In the genomic region with DNA sequence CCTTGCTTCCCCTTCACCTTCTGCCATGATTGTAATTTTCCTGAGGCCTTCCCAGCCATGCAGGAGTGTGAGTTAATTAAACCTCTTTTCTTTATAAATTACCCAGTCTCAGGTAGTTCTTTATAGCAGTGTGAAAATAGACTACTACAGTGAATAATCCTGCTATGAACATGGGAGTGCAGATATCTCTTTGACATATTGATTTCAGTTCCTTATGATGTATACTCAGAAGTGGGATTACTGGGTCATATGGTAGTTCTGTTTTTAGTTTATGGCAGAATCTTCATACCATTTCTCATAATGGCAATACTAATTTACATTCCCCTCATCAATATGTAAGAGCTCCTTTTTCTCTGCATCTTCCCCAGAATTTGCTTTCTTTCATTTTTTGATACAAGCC, we compare ENCODE assay signal across 36 cellular contexts. TPM values are rescaled to one million over a fixed set of nuclear protein-coding genes. Genes with fewer than 3 reads are reported as not detected.
"Had no signal": no experiment of that assay in that cellular context is flagged by ENCODE, and none has a peak within 500 bp of the region (broad histone marks: within the 10 kb centered on the region; RNA-seq: fewer than 3 reads in every experiment).

No MANE protein-coding gene starts in this region.

- DNase-seq: activated effector memory CD4-positive, alpha-beta T cell treated with anti-CD3 and anti-CD28 coated beads, Interleukin-2, amount 50 U/mL, for 16 hours; activated effector memory CD4-positive, alpha-beta T cell treated with Interleukin-2 at 50 U/mL for 16 hours; activated gamma-delta T cell; activated gamma-delta T cell treated with Interleukin-2 at 50 U/mL for 16 hours; activated naive CD4-positive, alpha-beta T cell; activated naive CD4-positive, alpha-beta T cell treated with anti-CD3 and anti-CD28 coated beads for 36 hours; activated naive CD4-positive, alpha-beta T cell treated with anti-CD3 and anti-CD28 coated beads, Interleukin-2, amount 10 ng/mL, durations not matched to agents 7 days and 5 days; activated naive CD4-positive, alpha-beta T cell treated with anti-CD3 and anti-CD28 coated beads, Interleukin-2, amount 50 U/mL, for 16 hours; activated naive CD4-positive, alpha-beta T cell treated with Interleukin-2 at 50 U/mL for 16 hours; activated naive CD8-positive, alpha-beta T cell treated with anti-CD3 and anti-CD28 coated beads for 36 hours; activated naive CD8-positive, alpha-beta T cell treated with anti-CD3 and anti-CD28 coated beads, Interleukin-2, amount 10 ng/mL, durations not matched to agents 7 days and 5 days; activated naive CD8-positive, alpha-beta T cell treated with anti-CD3 and anti-CD28 coated beads, Interleukin-2, amount 50 U/mL, for 24 hours; activated T-cell treated with anti-CD3 and anti-CD28 coated beads, Interleukin-2, amount 50 U/mL, for 1 hour; activated T-cell treated with anti-CD3 and anti-CD28 coated beads, Interleukin-2, amount 50 U/mL, for 24 hours; activated T-cell treated with anti-CD3 and anti-CD28 coated beads, Interleukin-2, amount 50 U/mL, for 4 hours; activated T-cell treated with anti-CD3 and anti-CD28 coated beads, Interleukin-2, amount 50 U/mL, for 48 hours; activated T-cell treated with anti-CD3 and anti-CD28 coated beads, Interleukin-2, amount 50 U/mL, for 72 hours; adrenal gland; amniotic stem cell; amygdala; anterior cingulate cortex; aorta; body of pancreas; brain microvascular endothelial cell; caudate nucleus; central memory CD4-positive, alpha-beta T cell; cerebellar nuclear complex had no signal

- H3K27me3 Mint-ChIP-seq: activated naive CD4-positive, alpha-beta T cell treated with anti-CD3 and anti-CD28 coated beads, Interleukin-2, amount 10 ng/mL, durations not matched to agents 7 days and 5 days; activated naive CD4-positive, alpha-beta T cell treated with anti-CD3 and anti-CD28 coated beads, Interleukin-2, amount 50 U/mL, for 24 hours; activated naive CD8-positive, alpha-beta T cell; activated naive CD8-positive, alpha-beta T cell treated with anti-CD3 and anti-CD28 coated beads for 36 hours; activated naive CD8-positive, alpha-beta T cell treated with anti-CD3 and anti-CD28 coated beads, Interleukin-2, amount 50 U/mL, for 24 hours; activated T-cell treated with anti-CD3 and anti-CD28 coated beads, Interleukin-2, amount 50 U/mL, for 24 hours; central memory CD8-positive, alpha-beta T cell had no signal

- H3K27ac Mint-ChIP-seq: activated naive CD4-positive, alpha-beta T cell treated with anti-CD3 and anti-CD28 coated beads for 36 hours; activated naive CD4-positive, alpha-beta T cell treated with anti-CD3 and anti-CD28 coated beads, Interleukin-2, amount 10 ng/mL, durations not matched to agents 7 days and 5 days; activated naive CD4-positive, alpha-beta T cell treated with anti-CD3 and anti-CD28 coated beads, Interleukin-2, amount 50 U/mL, for 24 hours; activated naive CD4-positive, alpha-beta T cell treated with anti-CD3 and anti-CD28 coated beads, Interleukin-2, amount 50 U/mL, for 72 hours; activated naive CD8-positive, alpha-beta T cell; activated naive CD8-positive, alpha-beta T cell treated with anti-CD3 and anti-CD28 coated beads for 36 hours; activated naive CD8-positive, alpha-beta T cell treated with anti-CD3 and anti-CD28 coated beads, Interleukin-2, amount 10 ng/mL, durations not matched to agents 7 days and 5 days; activated naive CD8-positive, alpha-beta T cell treated with anti-CD3 and anti-CD28 coated beads, Interleukin-2, amount 50 U/mL, for 24 hours; activated T-cell treated with anti-CD3 and anti-CD28 coated beads, Interleukin-2, amount 50 U/mL, for 24 hours; activated T-cell treated with anti-CD3 and anti-CD28 coated beads, Interleukin-2, amount 50 U/mL, for 72 hours; activated T-helper 1 cell treated with anti-CD3 and anti-CD28 coated beads, Interleukin-12 subunit alpha, Interleukin-12 subunit beta, Interleukin-2, Interleukin-4 antibody, amounts not matched to agents 30 ng/mL and 10 ng/mL and 1 ng/mL, durations not matched to agents 14 hours and 24 hours and 36 hours; activated T-helper 2 cell treated with anti-CD3 and anti-CD28 coated beads, Interferon-gamma antibody, Interleukin-2, Interleukin-4, amounts not matched to agents 10 μg/mL and 5 μg/mL and 100 μg/mL, durations not matched to agents 14 hours and 24 hours and 36 hours; brain had no signal

- ATAC-seq: activated naive CD8-positive, alpha-beta T cell treated with anti-CD3 and anti-CD28 coated beads, Interleukin-2, amount 50 U/mL, for 24 hours; activated T-cell treated with anti-CD3 and anti-CD28 coated beads, Interleukin-2, amount 50 U/mL, for 4 hours; body of pancreas had no signal

- H3K36me3 Mint-ChIP-seq: activated naive CD4-positive, alpha-beta T cell treated with anti-CD3 and anti-CD28 coated beads, Interleukin-2, amount 10 ng/mL, durations not matched to agents 7 days and 5 days; activated naive CD4-positive, alpha-beta T cell treated with anti-CD3 and anti-CD28 coated beads, Interleukin-2, amount 50 U/mL, for 24 hours; activated naive CD4-positive, alpha-beta T cell treated with anti-CD3 and anti-CD28 coated beads, Interleukin-2, amount 50 U/mL, for 72 hours; activated naive CD8-positive, alpha-beta T cell; activated naive CD8-positive, alpha-beta T cell treated with anti-CD3 and anti-CD28 coated beads for 36 hours; activated naive CD8-positive, alpha-beta T cell treated with anti-CD3 and anti-CD28 coated beads, Interleukin-2, amount 10 ng/mL, durations not matched to agents 7 days and 5 days; brain had no signal

- H3K4me3 Mint-ChIP-seq: activated naive CD4-positive, alpha-beta T cell treated with anti-CD3 and anti-CD28 coated beads for 36 hours; activated naive CD4-positive, alpha-beta T cell treated with anti-CD3 and anti-CD28 coated beads, Interleukin-2, amount 10 ng/mL, durations not matched to agents 7 days and 5 days; activated naive CD4-positive, alpha-beta T cell treated with anti-CD3 and anti-CD28 coated beads, Interleukin-2, amount 50 U/mL, for 24 hours; activated naive CD8-positive, alpha-beta T cell; activated naive CD8-positive, alpha-beta T cell treated with anti-CD3 and anti-CD28 coated beads for 36 hours; activated naive CD8-positive, alpha-beta T cell treated with anti-CD3 and anti-CD28 coated beads, Interleukin-2, amount 10 ng/mL, durations not matched to agents 7 days and 5 days; activated naive CD8-positive, alpha-beta T cell treated with anti-CD3 and anti-CD28 coated beads, Interleukin-2, amount 50 U/mL, for 24 hours; activated T-cell treated with anti-CD3 and anti-CD28 coated beads, Interleukin-2, amount 50 U/mL, for 24 hours; activated T-cell treated with anti-CD3 and anti-CD28 coated beads, Interleukin-2, amount 50 U/mL, for 4 hours; activated T-cell treated with anti-CD3 and anti-CD28 coated beads, Interleukin-2, amount 50 U/mL, for 72 hours; activated T-helper 1 cell treated with anti-CD3 and anti-CD28 coated beads, Interleukin-12 subunit alpha, Interleukin-12 subunit beta, Interleukin-2, Interleukin-4 antibody, amounts not matched to agents 30 ng/mL and 10 ng/mL and 1 ng/mL, durations not matched to agents 14 hours and 24 hours and 36 hours; brain; central memory CD8-positive, alpha-beta T cell had no signal

- H3K4me1 Mint-ChIP-seq: activated naive CD4-positive, alpha-beta T cell treated with anti-CD3 and anti-CD28 coated beads, Interleukin-2, amount 10 ng/mL, durations not matched to agents 7 days and 5 days; activated naive CD4-positive, alpha-beta T cell treated with anti-CD3 and anti-CD28 coated beads, Interleukin-2, amount 50 U/mL, for 24 hours; activated naive CD8-positive, alpha-beta T cell treated with anti-CD3 and anti-CD28 coated beads for 36 hours; activated naive CD8-positive, alpha-beta T cell treated with anti-CD3 and anti-CD28 coated beads, Interleukin-2, amount 10 ng/mL, durations not matched to agents 7 days and 5 days; activated naive CD8-positive, alpha-beta T cell treated with anti-CD3 and anti-CD28 coated beads, Interleukin-2, amount 50 U/mL, for 24 hours; central memory CD8-positive, alpha-beta T cell had no signal

- H3K9me3 Mint-ChIP-seq: activated naive CD4-positive, alpha-beta T cell treated with anti-CD3 and anti-CD28 coated beads for 36 hours; activated naive CD4-positive, alpha-beta T cell treated with anti-CD3 and anti-CD28 coated beads, Interleukin-2, amount 10 ng/mL, durations not matched to agents 7 days and 5 days; activated naive CD4-positive, alpha-beta T cell treated with anti-CD3 and anti-CD28 coated beads, Interleukin-2, amount 50 U/mL, for 24 hours; activated naive CD4-positive, alpha-beta T cell treated with anti-CD3 and anti-CD28 coated beads, Interleukin-2, amount 50 U/mL, for 72 hours; activated naive CD8-positive, alpha-beta T cell treated with anti-CD3 and anti-CD28 coated beads for 36 hours; activated naive CD8-positive, alpha-beta T cell treated with anti-CD3 and anti-CD28 coated beads, Interleukin-2, amount 10 ng/mL, durations not matched to agents 7 days and 5 days; activated T-cell treated with anti-CD3 and anti-CD28 coated beads, Interleukin-2, amount 50 U/mL, for 24 hours; activated T-cell treated with anti-CD3 and anti-CD28 coated beads, Interleukin-2, amount 50 U/mL, for 4 hours; activated T-helper 1 cell treated with anti-CD3 and anti-CD28 coated beads, Interleukin-12 subunit alpha, Interleukin-12 subunit beta, Interleukin-2, Interleukin-4 antibody, amounts not matched to agents 30 ng/mL and 10 ng/mL and 1 ng/mL, durations not matched to agents 14 hours and 24 hours and 36 hours; activated T-helper 2 cell treated with anti-CD3 and anti-CD28 coated beads, Interferon-gamma antibody, Interleukin-2, Interleukin-4, amounts not matched to agents 10 μg/mL and 5 μg/mL and 100 μg/mL, durations not matched to agents 14 hours and 24 hours and 36 hours; central memory CD8-positive, alpha-beta T cell had no signal

RNA-seq across cellular contexts. Expression of a gene that starts 26.0 kb away (rescaled TPM):
- total RNA-seq: activated naive CD4-positive, alpha-beta T cell treated with anti-CD3 and anti-CD28 coated beads for 36 hours; activated T-cell treated with anti-CD3 and anti-CD28 coated beads, Interleukin-2, amount 50 U/mL, for 4 hours; activated T-cell treated with anti-CD3 and anti-CD28 coated beads, Interleukin-2, amount 50 U/mL, for 72 hours; activated T-helper 2 cell treated with anti-CD3 and anti-CD28 coated beads, Interferon-gamma antibody, Interleukin-2, Interleukin-4, amounts not matched to agents 10 μg/mL and 5 μg/mL and 100 μg/mL, durations not matched to agents 14 hours and 24 hours and 36 hours; ascending aorta; astrocyte had no signal

RNA-seq across cellular contexts. Expression of a gene that starts 26.2 kb away (rescaled TPM):
- total RNA-seq: activated T-helper 1 cell treated with anti-CD3 and anti-CD28 coated beads, Interleukin-12 subunit alpha, Interleukin-12 subunit beta, Interleukin-2, Interleukin-4 antibody, amounts not matched to agents 30 ng/mL and 10 ng/mL and 1 ng/mL, durations not matched to agents 14 hours and 24 hours and 36 hours; activated T-helper 2 cell treated with anti-CD3 and anti-CD28 coated beads, Interferon-gamma antibody, Interleukin-2, Interleukin-4, amounts not matched to agents 10 μg/mL and 5 μg/mL and 100 μg/mL, durations not matched to agents 14 hours and 24 hours and 36 hours had no signal
